ENCODE assay signal across 8 cellular contexts in genomic region chr12:92080390-92081285, GRCh38.
DNase-seq lines count a peak whose midpoint lies in the region; ATAC-seq and TF ChIP-seq lines count a peak whose summit lies in the region.

No MANE protein-coding gene starts in this region.

- H3K27ac ChIP-seq in SK-N-SH (ENCODE audit: low read depth in 2 of 2, low read length in 1 of 2) (peak overlapping the region; percentile 50 to 96; a peak in 3 of 4 replicates), heart right ventricle (peak overlapping the region in 4 of 10 donors; percentile 8 to 50 (median 31))

- CTCF ChIA-PET in SK-N-SH (lab: Yijun Ruan, JAX): no interaction called here

- 34% methylated on average over 7 of the region's 7 CpGs for WGBS in SK-N-SH (ENCODE audit: low lambda C conversion rate)
- 67 to 77% methylated on average over 7 of the region's 7 CpGs for WGBS in heart right ventricle, 2 donors

- H3K9me3 Mint-ChIP-seq in activated T-cell treated with anti-CD3 and anti-CD28 coated beads, Interleukin-2, amount 50 U/mL, for 72 hours: no peaks in the 10 kb centered on the region

- H3K36me3 ChIP-seq in SK-N-SH (replicated peaks in 1 of 2; ENCODE audit: control insufficient read depth in 1 of 2, insufficient read depth in 2 of 2, low read length in 1 of 2) (no peaks in the 10 kb centered on the region), heart right ventricle (no peaks in the 10 kb centered on the region)

- peak overlapping the region; percentile 38; the same call in 1 of the 2 replicates for H3K9ac ChIP-seq in SK-N-SH

- no peaks in the 10 kb centered on the region for H3K9me3 ChIP-seq in SK-N-SH
- H3K9me3 ChIP-seq in heart right ventricle: no peaks in the 10 kb centered on the region

- peaks cover 3% of the 10 kb centered on the region; the same call in 1 of the 2 replicates for H3K79me2 ChIP-seq in SK-N-SH (ENCODE audit: insufficient read depth)

- H4K20me1 ChIP-seq in SK-N-SH (ENCODE audit: insufficient read depth): no peaks in the 10 kb centered on the region

- H3K4me1 ChIP-seq in SK-N-SH (ENCODE audit: control insufficient read depth in 1 of 2, insufficient read depth in 2 of 2, low read depth in 1 of 2, low read length in 1 of 2): peaks cover 5 to 34% of the 10 kb centered on the region in 2 experiments
- H3K4me1 ChIP-seq in heart right ventricle: peaks cover 3 to 54% (median 24%) of the 10 kb centered on the region in 9 donors

- in situ Hi-C loops in G401 (cut with HindIII; ENCODE audit: low sequenced_read_pairs): no loop called here

- no peak overlapping the region for H2AFZ ChIP-seq in SK-N-SH (ENCODE audit: low read depth)

- peak; percentile 56 to 64 for ATAC-seq in activated T-cell treated with anti-CD3 and anti-CD28 coated beads, Interleukin-2, amount 50 U/mL, for 72 hours (replicated peaks in 1 of 2)
- ATAC-seq in HG03066 (IDR thresholded peaks at IDR 0.05; ENCODE audit: low read depth, unreplicated experiment) (peak; percentile 56), heart right ventricle (peak in 5 of 8 donors; percentile 40 to 69 (median 68))

- intact Hi-C loops in heart right ventricle (cut with DNase I): loop anchor here in 2 of 10 donors (5.0 to 10.0 kb wide), 2 partner anchors 52 to 54 kb away; no protein-coding TSS in a partner anchor

- DNase-seq in activated T-cell treated with anti-CD3 and anti-CD28 coated beads, Interleukin-2, amount 50 U/mL, for 72 hours: no peak
- no peak for DNase-seq in activated T-cell treated with anti-CD3 and anti-CD28 coated beads, Interleukin-2, amount 50 U/mL, for 48 hours
- no peak for DNase-seq in SK-N-SH
- DNase-seq in heart right ventricle: no peak
- DNase-seq in G401 (ENCODE audit: low spot score): no peak
- DNase-seq in effector CD8-positive, alpha-beta T cell (lab: John Stamatoyannopoulos, UW): no peak
- no peak for DNase-seq in activated effector memory CD4-positive, alpha-beta T cell treated with anti-CD3 and anti-CD28 coated beads, Interleukin-2, amount 50 U/mL, for 16 hours

- H3K9me2 ChIP-seq in SK-N-SH: no peaks in the 10 kb centered on the region

- peak overlapping the region; percentile 9 to 52 for H3K4me3 Mint-ChIP-seq in activated T-cell treated with anti-CD3 and anti-CD28 coated beads, Interleukin-2, amount 50 U/mL, for 72 hours

- H3K27me3 ChIP-seq in SK-N-SH (ENCODE audit: insufficient read depth) (no peaks in the 10 kb centered on the region), heart right ventricle (no peaks in the 10 kb centered on the region)

- no peaks in the 10 kb centered on the region for H3K36me3 Mint-ChIP-seq in activated T-cell treated with anti-CD3 and anti-CD28 coated beads, Interleukin-2, amount 50 U/mL, for 72 hours (ENCODE audit: insufficient read depth in 2 of 2)

- peak overlapping the region; percentile 28 for H3K4me2 ChIP-seq in SK-N-SH

- H3K27ac Mint-ChIP-seq in activated T-cell treated with anti-CD3 and anti-CD28 coated beads, Interleukin-2, amount 50 U/mL, for 72 hours: peak overlapping the region; percentile 76

- no peaks in the 10 kb centered on the region for H3K27me3 Mint-ChIP-seq in activated T-cell treated with anti-CD3 and anti-CD28 coated beads, Interleukin-2, amount 50 U/mL, for 72 hours (ENCODE audit: low read depth)

- TF ChIP-seq CTCF in SK-N-SH (IDR thresholded peaks at IDR 0.05): no peak
- no peak for TF ChIP-seq CTCF in heart right ventricle (IDR thresholded peaks at IDR 0.05)

- H3F3A ChIP-seq in SK-N-SH (replicated peaks; ENCODE audit: insufficient read depth): peaks cover 53% of the 10 kb centered on the region

- POLR2A ChIA-PET in SK-N-SH (lab: Yijun Ruan, JAX): no interaction called here

- H3K4me1 Mint-ChIP-seq in activated T-cell treated with anti-CD3 and anti-CD28 coated beads, Interleukin-2, amount 50 U/mL, for 72 hours (ENCODE audit: low read depth): peaks cover 67% of the 10 kb centered on the region

- H3K4me3 ChIP-seq in SK-N-SH (ENCODE audit: low read depth in 2 of 2, low read length in 1 of 2): 0 out of 4 replicates have a peak overlapping the region, but pooled peaks of 1 of the 2 experiments have one; percentile 9
- H3K4me3 ChIP-seq in heart right ventricle: no peak overlapping the region

- no peak for TF ChIP-seq RAD21 in SK-N-SH (IDR thresholded peaks at IDR 0.05; ENCODE audit: low read length)

- TF ChIP-seq EP300 in SK-N-SH (IDR thresholded peaks at IDR 0.05; ENCODE audit: borderline replicate concordance in 1 of 2, low read depth in 1 of 2, low read length in 1 of 2): peak in 1 of 2 experiments; percentile 80; a peak in 2 of 4 replicates

TF ChIP-seq in SK-N-SH, 30 proteins besides CTCF, POLR2A, EP300 and RAD21 (continues in another document):
- TF ChIP-seq USF1 (IDR thresholded peaks at IDR 0.05; ENCODE audit: borderline replicate concordance, low read depth) (no peak), FOSL2 (IDR thresholded peaks at IDR 0.05; ENCODE audit: borderline replicate concordance, low read depth) (peak; percentile 83), RXRA (IDR thresholded peaks at IDR 0.05; ENCODE audit: borderline replicate concordance, low read depth) (peak; percentile 51; the same call in 1 of the 2 replicates), TAF1 (IDR thresholded peaks at IDR 0.05; ENCODE audit: borderline replicate concordance, low read depth, low read length) (no peak), FOXM1 (IDR thresholded peaks at IDR 0.05; ENCODE audit: low read depth) (no peak), ZBTB33 (IDR thresholded peaks at IDR 0.05; ENCODE audit: borderline replicate concordance, low read depth) (peak; percentile 45; the same call in 1 of the 2 replicates), MAX (IDR thresholded peaks at IDR 0.05; ENCODE audit: low read depth) (peak; percentile 61; the same call in 1 of the 2 replicates), USF2 (IDR thresholded peaks at IDR 0.05; ENCODE audit: borderline replicate concordance, low read depth, low read length) (no peak), TEAD4 (IDR thresholded peaks at IDR 0.05; ENCODE audit: borderline replicate concordance, insufficient read depth) (peak; percentile 52; the same call in 1 of the 2 replicates), POLR2AphosphoS5 (IDR thresholded peaks at IDR 0.05; ENCODE audit: low read depth, low read length) (peak; percentile 52; the same call in 1 of the 2 replicates), TCF12 (IDR thresholded peaks at IDR 0.05) (peak; percentile 87), JUND (IDR thresholded peaks at IDR 0.05) (peak; percentile 74), NFIC (IDR thresholded peaks at IDR 0.05; ENCODE audit: borderline replicate concordance) (no peak), FOXJ3 (CRISPR knock-in tag; IDR thresholded peaks at IDR 0.05) (no peak), RFX5 (IDR thresholded peaks at IDR 0.05; ENCODE audit: low read length) (no peak)
